Comparison of ENCODE assay signal across 30 cellular contexts in the genomic region with DNA sequence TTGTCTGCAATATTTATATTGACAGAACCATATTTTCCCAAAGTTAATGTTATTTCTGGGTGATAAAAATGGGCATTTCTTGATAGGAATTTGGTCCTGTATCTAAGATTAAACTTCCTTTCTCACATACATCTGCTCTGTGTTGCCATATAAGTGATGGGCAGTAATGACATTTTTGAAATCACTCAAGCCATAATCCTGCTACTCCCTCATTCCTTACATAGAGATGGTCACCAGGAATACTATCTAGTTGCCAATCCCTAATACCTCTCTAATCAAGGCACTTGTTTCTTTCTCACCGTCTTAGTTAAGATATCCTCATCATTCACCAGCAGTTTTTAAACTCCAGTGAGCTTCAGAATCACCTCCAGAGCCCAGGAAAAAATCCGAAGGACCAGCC.
"Had no signal": no experiment of that assay in that cellular context is flagged by ENCODE, and none has a peak within 500 bp of the region (broad histone marks: within the 10 kb centered on the region; RNA-seq: fewer than 3 reads in every experiment).

No MANE protein-coding gene starts in this region.

- H2AFZ ChIP-seq: parathyroid adenoma had no signal

- H3K27ac ChIP-seq: neutrophil, ovary, parathyroid adenoma, psoas muscle, right lobe of liver, sigmoid colon, skin epidermis, spleen, stomach, thoracic aorta, thyroid gland, tibial nerve, upper lobe of left lung, vagina had no signal

- H3K36me3 ChIP-seq: neutrophil, ovary, right lobe of liver, sigmoid colon, spleen, stomach, thoracic aorta, thyroid gland, tibial nerve, upper lobe of left lung, vagina had no signal

- H3K36me3 Mint-ChIP-seq: naive thymus-derived CD4-positive, alpha-beta T cell; stimulated activated effector memory CD8-positive, alpha-beta T cell treated with anti-CD3 and anti-CD28 coated beads, Interleukin-12 subunit alpha, Interleukin-12 subunit beta, amount 100 ng/mL, for 72 hours had no signal

- H3K4me3 ChIP-seq: ovary, psoas muscle, right lobe of liver, sigmoid colon, skin epidermis, smooth muscle cell, spleen, stomach, thoracic aorta, thyroid gland, tibial nerve, upper lobe of left lung, vagina had no signal

- H3K9me3 ChIP-seq: neutrophil, ovary, psoas muscle, right lobe of liver, sigmoid colon, stomach, thoracic aorta, thyroid gland, tibial nerve, upper lobe of left lung, vagina had no signal

- ATAC-seq: naive thymus-derived CD4-positive, alpha-beta T cell; psoas muscle; right cardiac atrium; right lobe of liver; stimulated activated effector memory CD8-positive, alpha-beta T cell treated with anti-CD3 and anti-CD28 coated beads, Interleukin-12 subunit alpha, Interleukin-12 subunit beta, amount 100 ng/mL, for 72 hours; stimulated activated naive B cell treated with anti-CD40 and anti-IgM and Interleukin-4, amounts not matched to agents 10 μg/mL and 1 μg/mL and 100 μg/mL, for 72 hours had no signal

- H3K4me1 Mint-ChIP-seq: stimulated activated naive B cell treated with anti-CD40 and anti-IgM and Interleukin-4, amounts not matched to agents 10 μg/mL and 1 μg/mL and 100 μg/mL, for 72 hours had no signal

- H3K4me3 Mint-ChIP-seq: naive thymus-derived CD4-positive, alpha-beta T cell; nephron; stimulated activated effector memory CD8-positive, alpha-beta T cell treated with anti-CD3 and anti-CD28 coated beads, Interleukin-12 subunit alpha, Interleukin-12 subunit beta, amount 100 ng/mL, for 72 hours; stimulated activated naive B cell treated with anti-CD40 and anti-IgM and Interleukin-4, amounts not matched to agents 10 μg/mL and 1 μg/mL and 100 μg/mL, for 72 hours; stimulated activated naive CD8-positive, alpha-beta T cell treated with anti-CD3 and anti-CD28 coated beads, Interleukin-15, Interleukin-2, amounts not matched to agents 100 ng/mL and 50 ng/mL, for 24 hours had no signal

- H3K4me2 ChIP-seq: smooth muscle cell had no signal

- H3K27me3 Mint-ChIP-seq: progenitor cell of endocrine pancreas; stimulated activated naive B cell treated with anti-CD40 and anti-IgM and Interleukin-4, amounts not matched to agents 10 μg/mL and 1 μg/mL and 100 μg/mL, for 72 hours; stimulated activated naive CD8-positive, alpha-beta T cell treated with anti-CD3 and anti-CD28 coated beads, Interleukin-15, Interleukin-2, amounts not matched to agents 100 ng/mL and 50 ng/mL, for 24 hours had no signal

- H3K4me1 ChIP-seq: parathyroid adenoma, psoas muscle, right lobe of liver, sigmoid colon, spleen, stomach, thyroid gland, tibial nerve, upper lobe of left lung, vagina had no signal

- H3K79me2 ChIP-seq: parathyroid adenoma had no signal

- H3K9ac ChIP-seq: parathyroid adenoma had no signal

- H3K27me3 ChIP-seq: neutrophil, ovary, right lobe of liver, sigmoid colon, spleen, stomach, thyroid gland, tibial nerve, upper lobe of left lung, vagina had no signal

- H3K27ac Mint-ChIP-seq: naive thymus-derived CD4-positive, alpha-beta T cell; nephron; progenitor cell of endocrine pancreas; stimulated activated effector memory CD8-positive, alpha-beta T cell treated with anti-CD3 and anti-CD28 coated beads, Interleukin-12 subunit alpha, Interleukin-12 subunit beta, amount 100 ng/mL, for 72 hours; stimulated activated naive B cell treated with anti-CD40 and anti-IgM and Interleukin-4, amounts not matched to agents 10 μg/mL and 1 μg/mL and 100 μg/mL, for 72 hours; stimulated activated naive CD8-positive, alpha-beta T cell treated with anti-CD3 and anti-CD28 coated beads, Interleukin-15, Interleukin-2, amounts not matched to agents 100 ng/mL and 50 ng/mL, for 24 hours had no signal

- H3K9me3 Mint-ChIP-seq: naive thymus-derived CD4-positive, alpha-beta T cell; nephron; stimulated activated effector memory CD8-positive, alpha-beta T cell treated with anti-CD3 and anti-CD28 coated beads, Interleukin-12 subunit alpha, Interleukin-12 subunit beta, amount 100 ng/mL, for 72 hours; stimulated activated naive CD8-positive, alpha-beta T cell treated with anti-CD3 and anti-CD28 coated beads, Interleukin-15, Interleukin-2, amounts not matched to agents 100 ng/mL and 50 ng/mL, for 24 hours had no signal

- DNase-seq: naive thymus-derived CD4-positive, alpha-beta T cell; nucleus accumbens; ovary; posterior cingulate gyrus; psoas muscle; right cardiac atrium; right lobe of liver; sigmoid colon; spleen; stimulated activated CD4-positive, alpha-beta T cell treated with anti-CD3 and anti-CD28 coated beads, Interleukin-12 subunit alpha, Interleukin-12 subunit beta, amount 100 ng/mL, for 4 hours; stimulated activated CD4-positive, alpha-beta T cell treated with anti-CD3 and anti-CD28 coated beads, Interleukin-1b, Interleukin-23, amount 100 ng/mL, for 48 hours; stimulated activated CD4-positive, alpha-beta T cell treated with anti-CD3 and anti-CD28 coated beads, Interleukin-2, amount 100 ng/mL, for 48 hours; stimulated activated CD4-positive, alpha-beta T cell treated with anti-CD3 and anti-CD28 coated beads, Interleukin-4, amount 100 ng/mL, for 24 hours; stimulated activated naive B cell treated with anti-CD40 and anti-IgM and Interleukin-4, amounts not matched to agents 10 μg/mL and 1 μg/mL and 100 μg/mL, for 72 hours; stimulated activated naive CD4-positive, alpha-beta T cell treated with Interleukin-2 at 50 U/mL for 16 hours; stomach; thyroid gland; trophoblast cell; upper lobe of left lung had no signal
